ENCODE assay signal across 25 cellular contexts in the genomic region with DNA sequence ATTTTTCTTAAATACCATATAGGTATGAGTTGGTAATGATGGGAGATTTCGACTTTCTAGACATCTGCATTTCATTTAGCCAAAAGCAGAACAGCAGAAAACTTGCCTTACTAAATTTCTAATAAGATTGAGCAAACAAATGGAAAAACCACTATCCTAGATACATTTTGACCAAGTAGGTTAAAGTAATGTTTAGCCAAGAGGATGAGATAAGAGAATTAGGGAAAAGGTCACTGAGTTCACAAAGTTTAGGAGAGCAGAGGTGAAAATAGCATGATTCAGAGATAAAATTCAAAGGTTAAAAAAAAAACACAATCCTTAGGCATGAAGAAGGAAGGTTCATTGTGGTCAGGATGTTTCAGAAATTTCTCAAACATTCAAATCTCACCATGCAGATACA.
"Had no signal": no experiment of that assay in that cellular context is flagged by ENCODE, and none has a peak within 500 bp of the region (broad histone marks: within the 10 kb centered on the region; RNA-seq: fewer than 3 reads in every experiment).

No MANE protein-coding gene starts in this region.

- H3K4me3 ChIP-seq: dorsolateral prefrontal cortex, gastroesophageal sphincter, heart left ventricle, hepatocyte, left ventricle myocardium inferior, lower lobe of right lung, pancreas, right atrium auricular region, sigmoid colon, spleen, testis, tibial artery had no signal

- ATAC-seq: esophagus mucosa; foreskin keratinocyte; gastroesophageal sphincter; heart left ventricle; left cardiac atrium; lower lobe of right lung; natural killer cell; pancreas; stimulated activated memory B cell treated with anti-CD40 and anti-IgM and Interleukin-4, amounts not matched to agents 10 μg/mL and 1 μg/mL and 100 μg/mL, for 72 hours; stimulated activated naive CD8-positive, alpha-beta T cell treated with anti-CD3 and anti-CD28 coated beads, Interleukin-15, Interleukin-2, amounts not matched to agents 100 U/mL and 50 U/mL, for 24 hours had no signal

- H3K36me3 ChIP-seq: gastroesophageal sphincter, heart left ventricle, left ventricle myocardium inferior, lower lobe of right lung, pancreas, right atrium auricular region, sigmoid colon, spleen, tibial artery had no signal

- H3K27me3 ChIP-seq: dorsolateral prefrontal cortex, foreskin keratinocyte, gastroesophageal sphincter, heart left ventricle, hepatocyte, pancreas, right atrium auricular region, sigmoid colon, spleen, testis had no signal

- H3K9me3 ChIP-seq: gastroesophageal sphincter, heart left ventricle, left ventricle myocardium inferior, lower lobe of right lung, pancreas, right atrium auricular region, sigmoid colon, spleen, testis, tibial artery had no signal

- H3K27ac ChIP-seq: dorsolateral prefrontal cortex, epithelial cell of prostate, foreskin keratinocyte, gastroesophageal sphincter, heart left ventricle, hepatocyte, left ventricle myocardium inferior, lower lobe of right lung, pancreas, right atrium auricular region, sigmoid colon, spleen, testis, tibial artery had no signal

- DNase-seq: cerebellar nuclear complex; dorsolateral prefrontal cortex; effector CD4-positive, alpha-beta T cell; foreskin keratinocyte; heart left ventricle; kidney; left cardiac atrium; left ventricle myocardium inferior; lower lobe of right lung; natural killer cell; occipital lobe; pancreas; sigmoid colon; spleen; stimulated activated CD4-positive, alpha-beta T cell treated with anti-CD3 and anti-CD28 coated beads, Interleukin-4, amount 100 ng/mL, for 4 hours; stimulated activated naive CD8-positive, alpha-beta T cell treated with anti-CD3 and anti-CD28 coated beads, Interleukin-15, Interleukin-2, amounts not matched to agents 100 U/mL and 50 U/mL, for 24 hours; substantia nigra; testis; tibial artery had no signal

- H3K4me1 ChIP-seq: foreskin keratinocyte, gastroesophageal sphincter, lower lobe of right lung, pancreas, sigmoid colon, spleen, testis, tibial artery had no signal
